Comparison of ENCODE assay signal across 20 cellular contexts in genomic region chr12:32159381-32159780, GRCh38. TPM values are rescaled to one million over a fixed set of nuclear protein-coding genes. Genes with fewer than 3 reads are reported as not detected.
A peak's percentile ranks its signal among the peaks of the same experiment; 100 is the strongest.
DNase-seq lines count a peak whose midpoint lies in the region; ATAC-seq, FAIRE-seq and TF ChIP-seq lines count a peak whose summit lies in the region.
"Had no signal": no experiment of that assay in that cellular context is flagged by ENCODE, and none has a peak within 500 bp of the region (broad histone marks: within the 10 kb centered on the region; RNA-seq: fewer than 3 reads in every experiment).

No MANE protein-coding gene starts in this region.

- H2AFZ ChIP-seq in astrocyte (ENCODE audit: low read depth, low read length) (no peak overlapping the region), osteoblast (ENCODE audit: low read length) (no peak overlapping the region)

- peak overlapping the region; percentile 18 for H3K27ac ChIP-seq in astrocyte (ENCODE audit: low read depth, low read length)
- H3K27ac ChIP-seq in osteoblast (ENCODE audit: low read depth, low read length), result peak overlapping the region; percentile 38
- H3K27ac ChIP-seq: 22Rv1 had no signal

- H4K20me1 ChIP-seq in astrocyte (ENCODE audit: insufficient read depth, low read length), result peaks cover 42% of the 10 kb centered on the region
- peaks cover 14% of the 10 kb centered on the region for H4K20me1 ChIP-seq in osteoblast (ENCODE audit: insufficient read depth, low read length)

- H3K4me3 Mint-ChIP-seq in astrocyte (ENCODE audit: unreplicated experiment) (no peak overlapping the region), immature natural killer cell (no peak overlapping the region)
- H3K4me3 Mint-ChIP-seq: CD14-positive monocyte; CD8-positive, alpha-beta T cell; HFFc6 had no signal

- no peak overlapping the region for H3K27ac Mint-ChIP-seq in astrocyte (ENCODE audit: unreplicated experiment)
- peak overlapping the region in 4 of 6 donors; percentile 62 to 92 (median 74) for H3K27ac Mint-ChIP-seq in immature natural killer cell
- H3K27ac Mint-ChIP-seq: CD8-positive, alpha-beta T cell; HFFc6 had no signal

- peaks cover 8% of the 10 kb centered on the region for H3K4me1 Mint-ChIP-seq in astrocyte (ENCODE audit: low read depth, unreplicated experiment)
- H3K4me1 Mint-ChIP-seq in immature natural killer cell, result peaks cover 17 to 18% of the 10 kb centered on the region in 2 donors
- H3K4me1 Mint-ChIP-seq: CD14-positive monocyte had no signal

- ATAC-seq in activated CD4-positive, CD25-positive, alpha-beta regulatory T cell treated with anti-CD3 and anti-CD28 coated beads, Interleukin-2, amount 50 U/mL, for 24 hours, result no peak

- TF ChIP-seq CTCF in astrocyte (IDR thresholded peaks at IDR 0.05; ENCODE audit: insufficient read depth, low read depth, low read length) (no peak), osteoblast (IDR thresholded peaks at IDR 0.05; ENCODE audit: extremely low read depth, low read depth, low read length) (no peak)

- H3K4me3 ChIP-seq in astrocyte (ENCODE audit: insufficient read depth, low read depth, low read length) (no peak overlapping the region), osteoblast (ENCODE audit: insufficient read depth, low read length) (no peak overlapping the region)

- H3K9ac ChIP-seq in astrocyte (ENCODE audit: low read length), result no peak overlapping the region

- no peaks in the 10 kb centered on the region for H3K9me3 Mint-ChIP-seq in astrocyte (ENCODE audit: unreplicated experiment)
- H3K9me3 Mint-ChIP-seq in immature natural killer cell, result no peaks in the 10 kb centered on the region
- H3K9me3 Mint-ChIP-seq: CD8-positive, alpha-beta T cell; HFFc6 had no signal

- H3K36me3 ChIP-seq in astrocyte (ENCODE audit: insufficient read depth, low read length) (no peaks in the 10 kb centered on the region), osteoblast (ENCODE audit: insufficient read depth, low read length) (no peaks in the 10 kb centered on the region)

- peaks cover 8% of the 10 kb centered on the region for H3K4me1 ChIP-seq in astrocyte (ENCODE audit: insufficient read depth, low read length)
- H3K4me1 ChIP-seq in osteoblast (ENCODE audit: insufficient read depth, low read length), result peaks cover 9% of the 10 kb centered on the region

- peak overlapping the region; percentile 12 for H3K4me2 ChIP-seq in astrocyte (ENCODE audit: low read length)
- no peak overlapping the region for H3K4me2 ChIP-seq in osteoblast (ENCODE audit: insufficient read depth, low read length)

- in situ Hi-C loops in G401 (cut with HindIII; ENCODE audit: low sequenced_read_pairs), result no loop called here

- H3K27me3 ChIP-seq in astrocyte (ENCODE audit: insufficient read depth, low read length) (no peaks in the 10 kb centered on the region), osteoblast (ENCODE audit: insufficient read depth, low read length) (no peaks in the 10 kb centered on the region)

- peak; percentile 41 for DNase-seq in G401 (ENCODE audit: low spot score)
- no peak for DNase-seq in astrocyte (ENCODE audit: low read depth)
- no peak for DNase-seq in immature natural killer cell
- DNase-seq in osteoblast (ENCODE audit: insufficient read length, low spot score, missing footprints), result no peak
- DNase-seq in NCI-H2171 treated with DMSO at 0.1 percent for 48 hours (lab: John Stamatoyannopoulos, UW), result no peak
- no peak for DNase-seq in HTR-8/SVneo (ENCODE audit: insufficient read length, low spot score)
- DNase-seq in NCI-H446 (lab: John Stamatoyannopoulos, UW), result no peak
- DNase-seq: CD8-positive, alpha-beta T cell; COR-L47; DMS153; DMS79 treated with DMSO at 0.1 percent for 48 hours; EL; GDM1; HCEC 1CT; HFFc6 had no signal

- FAIRE-seq in astrocyte (lab: Jason Lieb, UNC) (no peak), HTR-8/SVneo (lab: Jason Lieb, UNC) (no peak)
- FAIRE-seq: GM19239, H1 had no signal

- H3K36me3 Mint-ChIP-seq in astrocyte (ENCODE audit: low read depth, unreplicated experiment), result peaks cover 3% of the 10 kb centered on the region
- H3K36me3 Mint-ChIP-seq in immature natural killer cell, result peaks cover 0 to under 1% (median 0%) of the 10 kb centered on the region in 3 donors
- H3K36me3 Mint-ChIP-seq: CD14-positive monocyte; CD8-positive, alpha-beta T cell had no signal

- H3K9me3 ChIP-seq in astrocyte (ENCODE audit: insufficient read depth, low read depth, low read length), result no peaks in the 10 kb centered on the region
- no peaks in the 10 kb centered on the region for H3K9me3 ChIP-seq in osteoblast (ENCODE audit: low read depth, low read length)

- H3K79me2 ChIP-seq in astrocyte (ENCODE audit: insufficient read depth, low read length) (peaks cover 51% of the 10 kb centered on the region), osteoblast (ENCODE audit: insufficient read depth, low read length) (peaks cover 63% of the 10 kb centered on the region)

- H3K27me3 Mint-ChIP-seq in astrocyte (ENCODE audit: low read depth, unreplicated experiment), result no peaks in the 10 kb centered on the region
- peaks cover 0 to 4% (median 0%) of the 10 kb centered on the region in 3 donors for H3K27me3 Mint-ChIP-seq in immature natural killer cell (ENCODE audit: low read depth in 3 of 3)

RNA-seq across cellular contexts. Expression of gene BICD1, which starts 52.7 kb away (rescaled TPM):
- total RNA-seq in G401 (2014; rRNA removed; shearing (Covaris generic)), result 7.5 and 8.0 TPM in 2 replicates
- total RNA-seq in astrocyte (28.5 and 28.7 TPM in 2 replicates), osteoblast (17.7 and 21.0 TPM in 2 replicates)
- polyA plus RNA-seq in immature natural killer cell, result 1 to 10 TPM; 1.0 to 9.1 (median 4.0) TPM
